ENCODE assay signal across 8 cellular contexts in the genomic region with DNA sequence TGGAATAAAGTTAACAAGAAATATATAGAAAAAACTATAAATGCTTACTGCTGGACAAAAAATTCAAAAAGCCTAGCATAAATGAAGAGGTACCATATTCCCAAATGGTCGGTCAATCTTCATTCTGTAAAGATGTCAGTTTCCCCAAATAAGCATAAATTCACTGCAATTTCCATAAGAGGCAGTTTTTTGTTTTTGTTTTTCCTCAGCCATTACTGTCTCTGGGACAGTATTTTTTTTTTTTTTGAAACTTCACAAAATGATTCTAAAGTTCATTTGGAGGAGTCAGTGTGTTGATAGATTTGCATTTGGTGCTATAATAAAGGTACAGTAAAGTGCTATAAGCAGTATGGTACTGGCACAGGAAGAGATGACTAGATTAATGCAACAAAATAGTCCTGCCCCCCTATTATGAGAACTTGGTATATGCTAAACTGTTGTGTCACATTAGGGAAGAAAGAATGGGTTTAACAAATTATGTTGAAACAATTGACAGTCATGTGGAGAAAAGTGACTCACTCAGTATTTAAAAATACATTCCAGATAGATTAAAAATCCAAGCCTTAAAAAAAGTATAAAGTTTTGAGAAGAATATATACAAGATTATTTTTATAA. TPM values are rescaled to one million over a fixed set of nuclear protein-coding genes. Genes with fewer than 3 reads are reported as not detected.
DNase-seq lines count a peak whose midpoint lies in the region; ATAC-seq, FAIRE-seq and TF ChIP-seq lines count a peak whose summit lies in the region.

No MANE protein-coding gene starts in this region.

- no peak for TF ChIP-seq CTCF in bronchial epithelial cell (IDR thresholded peaks at IDR 0.05; ENCODE audit: insufficient read depth, low read length, severe bottlenecking)

- no peak for FAIRE-seq in bronchial epithelial cell (lab: Jason Lieb, UNC)

- peaks cover 11% of the 10 kb centered on the region for H3K36me3 ChIP-seq in bronchial epithelial cell (ENCODE audit: control insufficient read depth, insufficient read depth, low read length)

- H3K4me3 ChIP-seq in bronchial epithelial cell (ENCODE audit: low read depth, low read length) = no peak overlapping the region

- no peaks in the 10 kb centered on the region for H3K27me3 ChIP-seq in bronchial epithelial cell (ENCODE audit: control insufficient read depth, insufficient read depth, low read length)

- no peak for ATAC-seq in GM18907 (IDR thresholded peaks at IDR 0.05; ENCODE audit: unreplicated experiment)

- DNase-seq in AG08396 (ENCODE audit: low spot score) (peak; percentile 56), M059J (ENCODE audit: low read depth) (peak; percentile 77), bronchial epithelial cell (ENCODE audit: low read depth) (peak; percentile 92), myocyte (ENCODE audit: low read depth) (peak; percentile 59), HK-2 (ENCODE audit: unreplicated experiment) (no peak), NCI-H146 treated with DMSO at 0.1 percent for 48 hours (lab: John Stamatoyannopoulos, UW; ENCODE audit: unreplicated experiment) (no peak)
- no peak for DNase-seq in effector CD4-positive, alpha-beta T cell

RNA-seq across cellular contexts. Expression of gene FTH1, which starts 2.5 kb away (rescaled TPM):
- 645 and 948 TPM in 2 replicates for total RNA-seq in M059J (2014; rRNA removed; shearing (Covaris generic))
- 1,010 and 1,591 TPM in 2 replicates for total RNA-seq in bronchial epithelial cell
- total RNA-seq in myocyte = 436 and 518 TPM in 2 replicates
- polyA plus RNA-seq in myocyte (2012) = 11,787 TPM

RNA-seq across cellular contexts. Expression of gene BEST1, which starts 19.8 kb away (rescaled TPM):
- total RNA-seq in M059J (2014; rRNA removed; shearing (Covaris generic)) = 0.05 and 0.96 TPM in 2 replicates
- total RNA-seq in bronchial epithelial cell (3.7 and 5.2 TPM in 2 replicates), myocyte (1.7 and 1.8 TPM in 2 replicates)
- 6.8 TPM for polyA plus RNA-seq in myocyte (2012)

RNA-seq across cellular contexts. Expression of gene RAB3IL1, which starts 52.6 kb away (rescaled TPM):
- 0.12 and 1.4 TPM in 2 replicates for total RNA-seq in M059J (2014; rRNA removed; shearing (Covaris generic))
- total RNA-seq in bronchial epithelial cell (0.90 and 1.1 TPM in 2 replicates), myocyte (3.0 and 4.3 TPM in 2 replicates)
- polyA plus RNA-seq in myocyte (2012) = 8.1 TPM

Comparison
In these comparisons a context has a peak if more than half of its experiments do, and no peak if none do; other contexts are left out.
1. DNase-seq: peak in AG08396 (single experiment), M059J (single experiment), bronchial epithelial cell (single experiment) and myocyte (single experiment); none in HK-2 (single experiment), NCI-H146 treated with DMSO at 0.1 percent for 48 hours (single experiment) and effector CD4-positive, alpha-beta T cell (single experiment).